Comparison of ENCODE assay signal across 16 cellular contexts in genomic region chr19:55671054-55671378, GRCh38. TPM values are rescaled to one million over a fixed set of nuclear protein-coding genes. Genes with fewer than 3 reads are reported as not detected.
DNase-seq lines count a peak whose midpoint lies in the region; ATAC-seq and TF ChIP-seq lines count a peak whose summit lies in the region.
"Had no signal": no experiment of that assay in that cellular context is flagged by ENCODE, and none has a peak within 500 bp of the region (broad histone marks: within the 10 kb centered on the region; RNA-seq: fewer than 3 reads in every experiment).

No MANE protein-coding gene starts in this region.

- TF ChIP-seq CTCF in VCaP (conservative IDR thresholded peaks at IDR 0.05) (no peak), GM10266 (IDR thresholded peaks at IDR 0.05; ENCODE audit: control insufficient read depth, insufficient read depth, low read depth, missing control alignments) (no peak), right atrium auricular region (IDR thresholded peaks at IDR 0.05) (no peak)

- H3K4me1 Mint-ChIP-seq in CD8-positive, alpha-beta memory T cell, result peaks cover 23 to 71% (median 26%) of the 10 kb centered on the region in 3 donors
- H3K4me1 Mint-ChIP-seq in memory B cell, result peaks cover 35% of the 10 kb centered on the region

- H3K9me3 ChIP-seq in BLaER1 (no peaks in the 10 kb centered on the region), right atrium auricular region (no peaks in the 10 kb centered on the region)
- H3K9me3 ChIP-seq in CD8-positive, alpha-beta memory T cell (ENCODE audit: low read length), result no peaks in the 10 kb centered on the region
- H3K9me3 ChIP-seq: thoracic aorta had no signal

- peaks cover 0 to 78% (median 8%) of the 10 kb centered on the region in 3 donors for H3K36me3 Mint-ChIP-seq in CD8-positive, alpha-beta memory T cell
- peaks cover 10% of the 10 kb centered on the region for H3K36me3 Mint-ChIP-seq in memory B cell

- H3K9me3 Mint-ChIP-seq in CD8-positive, alpha-beta memory T cell, result no peaks in the 10 kb centered on the region
- no peaks in the 10 kb centered on the region for H3K9me3 Mint-ChIP-seq in memory B cell
- H3K9me3 Mint-ChIP-seq: activated naive CD8-positive, alpha-beta T cell treated with anti-CD3 and anti-CD28 coated beads, Interleukin-2, amount 10 ng/mL, durations not matched to agents 7 days and 5 days had no signal

- POLR2A ChIA-PET in CD8-positive, alpha-beta memory T cell (lab: Charles Lee), result interaction anchor here (1.0 kb wide), 1 partner anchor 17 kb away, joined by 3 read pairs; no protein-coding TSS in a partner anchor

- H3K36me3 ChIP-seq in BLaER1, result peaks cover 75% of the 10 kb centered on the region
- H3K36me3 ChIP-seq in CD8-positive, alpha-beta memory T cell (ENCODE audit: insufficient read depth, low read length), result peaks cover 54% of the 10 kb centered on the region
- peaks cover 61% of the 10 kb centered on the region for H3K36me3 ChIP-seq in right atrium auricular region

- no peak overlapping the region for H3K27ac ChIP-seq in BLaER1
- no peak overlapping the region for H3K27ac ChIP-seq in CD8-positive, alpha-beta memory T cell (ENCODE audit: low read depth, low read length)
- peak overlapping the region; percentile 36 for H3K27ac ChIP-seq in VCaP
- H3K27ac ChIP-seq in right atrium auricular region, result no peak overlapping the region
- H3K27ac ChIP-seq: brain microvascular endothelial cell, hepatocyte, thoracic aorta had no signal

- CTCF ChIA-PET in CD8-positive, alpha-beta memory T cell (lab: Charles Lee), result interaction anchor here (0.9 to 1.9 kb wide), 3 partner anchors 13 to 38 kb away, joined by 3 to 10 read pairs (median 9); no protein-coding TSS in a partner anchor

- H3K27ac Mint-ChIP-seq in CD8-positive, alpha-beta memory T cell, result peak overlapping the region in 5 of 8 donors; percentile 55 to 90 (median 74)
- H3K27ac Mint-ChIP-seq in memory B cell, result peak overlapping the region; percentile 74

- no peak for DNase-seq in CD8-positive, alpha-beta memory T cell
- DNase-seq in memory B cell (ENCODE audit: low spot score in 2 of 2) (no peak), GM10266 (ENCODE audit: extremely low spot score) (no peak), right atrium auricular region (ENCODE audit: low spot score) (no peak)
- DNase-seq: activated CD8-positive, alpha-beta memory T cell treated with anti-CD3 and anti-CD28 coated beads for 24 hours; activated naive CD8-positive, alpha-beta T cell treated with anti-CD3 and anti-CD28 coated beads, Interleukin-2, amount 10 ng/mL, durations not matched to agents 7 days and 5 days; brain microvascular endothelial cell; NCI-H510A; NK-92 treated with Interleukin-12 subunit alpha and Interleukin-12 subunit beta, amount 100 ng/mL, for 24 hours; T1000 had no signal

- H3K4me2 ChIP-seq in BLaER1, result peak overlapping the region; percentile 3; the same call in 1 of the 2 replicates
- H3K4me2 ChIP-seq: hepatocyte had no signal

- peaks cover 0 to 3% of the 10 kb centered on the region in 2 donors for H3K27me3 Mint-ChIP-seq in CD8-positive, alpha-beta memory T cell
- no peaks in the 10 kb centered on the region for H3K27me3 Mint-ChIP-seq in memory B cell
- H3K27me3 Mint-ChIP-seq: activated naive CD8-positive, alpha-beta T cell treated with anti-CD3 and anti-CD28 coated beads, Interleukin-2, amount 10 ng/mL, durations not matched to agents 7 days and 5 days had no signal

- no peaks in the 10 kb centered on the region for H3K27me3 ChIP-seq in BLaER1
- H3K27me3 ChIP-seq in CD8-positive, alpha-beta memory T cell (ENCODE audit: insufficient read depth, low read length, poor library complexity, severe bottlenecking), result no peaks in the 10 kb centered on the region
- no peaks in the 10 kb centered on the region for H3K27me3 ChIP-seq in right atrium auricular region
- H3K27me3 ChIP-seq: brain microvascular endothelial cell, hepatocyte had no signal

- H3K4me1 ChIP-seq in BLaER1 (peaks cover 41% of the 10 kb centered on the region), right atrium auricular region (peaks cover 0 to 22% of the 10 kb centered on the region in 2 donors)
- H3K4me1 ChIP-seq in CD8-positive, alpha-beta memory T cell (ENCODE audit: insufficient read depth, low read length), result peaks cover 25% of the 10 kb centered on the region

- ATAC-seq in memory B cell (ENCODE audit: low read depth), result no peak
- no peak for ATAC-seq in HG03571 (IDR thresholded peaks at IDR 0.05; ENCODE audit: unreplicated experiment)

- no peak overlapping the region for H3K4me3 ChIP-seq in BLaER1
- H3K4me3 ChIP-seq in CD8-positive, alpha-beta memory T cell (ENCODE audit: low read length), result no peak overlapping the region
- H3K4me3 ChIP-seq in right atrium auricular region, result no peak overlapping the region
- H3K4me3 ChIP-seq: hepatocyte, SK-N-MC, thoracic aorta had no signal

- no peak overlapping the region for H3K9ac ChIP-seq in BLaER1

- peaks cover 94% of the 10 kb centered on the region for H4K20me1 ChIP-seq in BLaER1

- peak overlapping the region in 1 of 7 donors; percentile 20 for H3K4me3 Mint-ChIP-seq in CD8-positive, alpha-beta memory T cell
- no peak overlapping the region for H3K4me3 Mint-ChIP-seq in memory B cell
- H3K4me3 Mint-ChIP-seq: activated naive CD8-positive, alpha-beta T cell treated with anti-CD3 and anti-CD28 coated beads, Interleukin-2, amount 10 ng/mL, durations not matched to agents 7 days and 5 days had no signal

RNA-seq across cellular contexts. Expression of gene EPN1, which starts 4.0 kb away (rescaled TPM):
- 10 to 100 TPM; 39.0 to 40.2 TPM for total RNA-seq in CD8-positive, alpha-beta memory T cell
- polyA plus RNA-seq in CD8-positive, alpha-beta memory T cell, result 20.2 TPM
- total RNA-seq in right atrium auricular region, result 100 to 1,000 TPM; 179 to 187 TPM

RNA-seq across cellular contexts. Expression of gene U2AF2, which starts 16.2 kb away (rescaled TPM):
- 100 to 1,000 TPM; 374 to 386 TPM for total RNA-seq in CD8-positive, alpha-beta memory T cell
- 9.5 TPM for polyA plus RNA-seq in CD8-positive, alpha-beta memory T cell
- 10 to 100 TPM; 39.0 to 61.0 TPM for total RNA-seq in right atrium auricular region

RNA-seq across cellular contexts. Expression of gene CCDC106, which starts 23.0 kb away (rescaled TPM):
- 1 to 10 TPM; 2.0 to 2.2 TPM for total RNA-seq in CD8-positive, alpha-beta memory T cell
- polyA plus RNA-seq in CD8-positive, alpha-beta memory T cell, result 0.54 TPM
- 10 to 100 TPM; 19.1 to 30.0 TPM for total RNA-seq in right atrium auricular region

RNA-seq across cellular contexts. Expression of gene ZNF581, which starts 27.6 kb away (rescaled TPM):
- 10 to 100 TPM; 32.8 to 34.4 TPM for total RNA-seq in CD8-positive, alpha-beta memory T cell
- polyA plus RNA-seq in CD8-positive, alpha-beta memory T cell, result 23.4 TPM
- 1 to 10 TPM; 7.5 to 8.6 TPM for total RNA-seq in right atrium auricular region

RNA-seq across cellular contexts. Expression of gene ZNF580, which starts 30.2 kb away (rescaled TPM):
- total RNA-seq in CD8-positive, alpha-beta memory T cell, result 10 to 100 TPM; 39.6 to 41.3 TPM
- polyA plus RNA-seq in CD8-positive, alpha-beta memory T cell, result 15.2 TPM
- total RNA-seq in right atrium auricular region, result 10 to 100 TPM; 15.3 to 26.2 TPM

Comparison
In these comparisons a context has a peak if more than half of its experiments do, and no peak if none do; other contexts are left out.
1. RNA of gene EPN1, which starts 4.0 kb away (total RNA-seq): 179 to 187 TPM in right atrium auricular region; 39.0 to 40.2 TPM in CD8-positive, alpha-beta memory T cell; every median in the first group is over 4 times any median in the second.
2. RNA of gene U2AF2, which starts 16.2 kb away (total RNA-seq): 374 to 386 TPM in CD8-positive, alpha-beta memory T cell; 39.0 to 61.0 TPM in right atrium auricular region; every median in the first group is over 4 times any median in the second.
3. RNA of gene CCDC106, which starts 23.0 kb away (total RNA-seq): 19.1 to 30.0 TPM in right atrium auricular region; 2.0 to 2.2 TPM in CD8-positive, alpha-beta memory T cell; every median in the first group is over 4 times any median in the second.